ENCODE assay signal across 1 cellular context in the genomic region with DNA sequence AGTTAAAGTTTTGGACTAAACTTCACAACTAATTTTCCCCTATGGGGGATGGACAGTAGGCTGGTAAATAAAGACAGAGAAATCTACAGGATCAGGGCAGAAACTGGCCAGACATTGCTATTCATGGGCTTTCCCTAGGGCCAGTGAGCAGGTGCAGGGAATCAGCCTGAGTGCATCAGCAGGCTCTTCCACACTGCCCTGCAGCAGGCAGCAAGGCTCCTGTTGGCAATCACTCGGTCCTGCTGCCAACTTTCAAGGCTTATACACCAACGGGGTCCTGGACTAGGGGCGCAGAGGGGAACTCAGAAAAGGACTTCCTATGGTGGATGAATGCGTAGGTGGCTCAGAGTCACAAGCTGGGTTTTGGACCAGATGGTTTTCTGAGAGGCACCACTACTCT.
TF ChIP-seq lines count a peak whose summit lies in the region.

No MANE protein-coding gene starts in this region.

TF ChIP-seq in WTC11, 78 proteins besides CTCF, POLR2A, EP300 and RAD21 (continued from another document):
- TF ChIP-seq, protein P1, sequence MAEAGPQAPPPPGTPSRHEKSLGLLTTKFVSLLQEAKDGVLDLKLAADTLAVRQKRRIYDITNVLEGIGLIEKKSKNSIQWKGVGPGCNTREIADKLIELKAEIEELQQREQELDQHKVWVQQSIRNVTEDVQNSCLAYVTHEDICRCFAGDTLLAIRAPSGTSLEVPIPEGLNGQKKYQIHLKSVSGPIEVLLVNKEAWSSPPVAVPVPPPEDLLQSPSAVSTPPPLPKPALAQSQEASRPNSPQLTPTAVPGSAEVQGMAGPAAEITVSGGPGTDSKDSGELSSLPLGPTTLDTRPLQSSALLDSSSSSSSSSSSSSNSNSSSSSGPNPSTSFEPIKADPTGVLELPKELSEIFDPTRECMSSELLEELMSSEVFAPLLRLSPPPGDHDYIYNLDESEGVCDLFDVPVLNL (CRISPR knock-in tag; IDR thresholded peaks at IDR 0.05; ENCODE audit: borderline replicate concordance, low read depth), result no peak
